ENCODE assay signal across 17 cellular contexts in genomic region chr3:23440416-23441294, GRCh38.
DNase-seq lines count a peak whose midpoint lies in the region; ATAC-seq and TF ChIP-seq lines count a peak whose summit lies in the region.
"Had no signal": no experiment of that assay in that cellular context is flagged by ENCODE, and none has a peak within 500 bp of the region (broad histone marks: within the 10 kb centered on the region; RNA-seq: fewer than 3 reads in every experiment).

No MANE protein-coding gene starts in this region.

- no peak for DNase-seq in CD8-positive, alpha-beta T cell
- DNase-seq in GM23338 (ENCODE audit: low spot score) (no peak), sciatic nerve (ENCODE audit: low spot score) (no peak), H7 (no peak), NCI-H2196 (lab: John Stamatoyannopoulos, UW; ENCODE audit: unreplicated experiment) (no peak)
- no peak for DNase-seq in activated T-helper 2 cell treated with anti-CD3 and anti-CD28 coated beads, Interferon-gamma antibody, Interleukin-2, Interleukin-4, amounts not matched to agents 10 μg/mL and 5 μg/mL and 100 μg/mL, durations not matched to agents 14 hours and 24 hours and 36 hours (ENCODE audit: low spot score)
- DNase-seq in natural killer cell treated with Interleukin-12 subunit alpha and Interleukin-12 subunit beta and Interleukin-15 and Interleukin-18, amount 100 ng/mL, for 72 hours (ENCODE audit: low spot score): no peak
- DNase-seq: activated CD4-positive, alpha-beta T cell treated with anti-CD3 and anti-CD28 coated beads for 4 hours; effector memory CD8-positive, alpha-beta T cell; NCI-H1436 treated with DMSO at 0.1 percent for 48 hours; NCI-H2171 treated with DMSO at 0.1 percent for 48 hours; PC-9; T-helper 9 cell; thyroid gland had no signal

- peak overlapping the region; percentile 43 for H3K4me3 Mint-ChIP-seq in CD8-positive, alpha-beta T cell
- no peak overlapping the region for H3K4me3 Mint-ChIP-seq in GM23338
- H3K4me3 Mint-ChIP-seq in activated T-helper 2 cell treated with anti-CD3 and anti-CD28 coated beads, Interferon-gamma antibody, Interleukin-2, Interleukin-4, amounts not matched to agents 10 μg/mL and 5 μg/mL and 100 μg/mL, durations not matched to agents 14 hours and 24 hours and 36 hours (ENCODE audit: low read depth): no peak overlapping the region
- peak overlapping the region; percentile 66 for H3K4me3 Mint-ChIP-seq in natural killer cell treated with Interleukin-12 subunit alpha and Interleukin-12 subunit beta and Interleukin-15 and Interleukin-18, amount 100 ng/mL, for 72 hours
- H3K4me3 Mint-ChIP-seq: effector memory CD8-positive, alpha-beta T cell; nephron had no signal

- no peak for TF ChIP-seq CTCF in CD8-positive, alpha-beta T cell (IDR thresholded peaks at IDR 0.05)
- no peak for TF ChIP-seq CTCF in GM23338 (conservative IDR thresholded peaks at IDR 0.05; ENCODE audit: low read depth in 2 of 2)

- H2AFZ ChIP-seq in GM23338: no peak overlapping the region
- H2AFZ ChIP-seq: PC-9 had no signal

- CTCF ChIA-PET in CD8-positive, alpha-beta T cell (lab: Charles Lee): no interaction called here

- H3K36me3 ChIP-seq in CD8-positive, alpha-beta T cell (ENCODE audit: insufficient read depth, low read length): no peaks in the 10 kb centered on the region
- H3K36me3 ChIP-seq in GM23338 (ENCODE audit: insufficient read depth) (no peaks in the 10 kb centered on the region), H7 (replicated peaks; ENCODE audit: control insufficient read depth, insufficient read depth, low read length) (no peaks in the 10 kb centered on the region)
- H3K36me3 ChIP-seq: ascending aorta, thyroid gland had no signal

- POLR2A ChIA-PET in CD8-positive, alpha-beta T cell (lab: Charles Lee): interaction anchor here (0.7 kb wide), 1 partner anchor 56 kb away, joined by 4 read pairs; no protein-coding TSS in a partner anchor

- ATAC-seq in CD8-positive, alpha-beta T cell: peak; percentile 29
- ATAC-seq in GM23338: no peak
- ATAC-seq in natural killer cell treated with Interleukin-12 subunit alpha and Interleukin-12 subunit beta and Interleukin-15 and Interleukin-18, amount 100 ng/mL, for 72 hours: peak; percentile 62 to 67
- ATAC-seq in sciatic nerve: no peak
- ATAC-seq in HG03457 (IDR thresholded peaks at IDR 0.05; ENCODE audit: unreplicated experiment): no peak
- ATAC-seq: effector memory CD8-positive, alpha-beta T cell had no signal

- no peak overlapping the region for H3K4me3 ChIP-seq in CD8-positive, alpha-beta T cell (ENCODE audit: low read depth, low read length)
- H3K4me3 ChIP-seq in GM23338 (no peak overlapping the region), H7 (ENCODE audit: insufficient read depth, low read depth, low read length) (no peak overlapping the region)
- H3K4me3 ChIP-seq: ascending aorta, PC-9, thyroid gland had no signal

- H3K9me2 ChIP-seq in GM23338 (ENCODE audit: insufficient read depth): peaks cover 18% of the 10 kb centered on the region; the same call in 1 of the 2 replicates

- H3K4me2 ChIP-seq in GM23338: no peak overlapping the region
- H3K4me2 ChIP-seq: PC-9 had no signal

- H3F3A ChIP-seq in GM23338 (replicated peaks; ENCODE audit: low read depth): no peaks in the 10 kb centered on the region

- no peaks in the 10 kb centered on the region for H3K9me3 Mint-ChIP-seq in CD8-positive, alpha-beta T cell
- H3K9me3 Mint-ChIP-seq in GM23338: no peaks in the 10 kb centered on the region
- H3K9me3 Mint-ChIP-seq in activated T-helper 2 cell treated with anti-CD3 and anti-CD28 coated beads, Interferon-gamma antibody, Interleukin-2, Interleukin-4, amounts not matched to agents 10 μg/mL and 5 μg/mL and 100 μg/mL, durations not matched to agents 14 hours and 24 hours and 36 hours: no peaks in the 10 kb centered on the region
- H3K9me3 Mint-ChIP-seq in natural killer cell treated with Interleukin-12 subunit alpha and Interleukin-12 subunit beta and Interleukin-15 and Interleukin-18, amount 100 ng/mL, for 72 hours: no peaks in the 10 kb centered on the region
- H3K9me3 Mint-ChIP-seq: nephron had no signal

- intact Hi-C loops in CD8-positive, alpha-beta T cell (cut with DNase I, micrococcal nuclease): loop anchor here in 1 of 2 experiments (10.0 kb wide), 1 partner anchor 236 kb away; the partner anchor contains the start of gene UBE2E2
- intact Hi-C loops in activated T-helper 2 cell treated with anti-CD3 and anti-CD28 coated beads, Interferon-gamma antibody, Interleukin-2, Interleukin-4, amounts not matched to agents 10 μg/mL and 5 μg/mL and 100 μg/mL, durations not matched to agents 14 hours and 24 hours and 36 hours (cut with micrococcal nuclease): loop anchor here (5.0 to 10.0 kb wide), 2 partner anchors 302 to 504 kb away; partner anchors contain the start of gene NR1D2
- intact Hi-C loops in sciatic nerve (cut with DNase I): no loop called here

- H3K36me3 Mint-ChIP-seq in CD8-positive, alpha-beta T cell: no peaks in the 10 kb centered on the region
- H3K36me3 Mint-ChIP-seq in GM23338 (ENCODE audit: low read depth): no peaks in the 10 kb centered on the region
- no peaks in the 10 kb centered on the region for H3K36me3 Mint-ChIP-seq in activated T-helper 2 cell treated with anti-CD3 and anti-CD28 coated beads, Interferon-gamma antibody, Interleukin-2, Interleukin-4, amounts not matched to agents 10 μg/mL and 5 μg/mL and 100 μg/mL, durations not matched to agents 14 hours and 24 hours and 36 hours (ENCODE audit: low read depth)
- H3K36me3 Mint-ChIP-seq in natural killer cell treated with Interleukin-12 subunit alpha and Interleukin-12 subunit beta and Interleukin-15 and Interleukin-18, amount 100 ng/mL, for 72 hours: no peaks in the 10 kb centered on the region

- H3K27me3 ChIP-seq in CD8-positive, alpha-beta T cell (ENCODE audit: insufficient read depth, low read length): no peaks in the 10 kb centered on the region
- H3K27me3 ChIP-seq in GM23338 (ENCODE audit: insufficient read depth) (no peaks in the 10 kb centered on the region), H7 (ENCODE audit: control insufficient read depth, insufficient read depth, low read length) (no peaks in the 10 kb centered on the region)
- H3K27me3 ChIP-seq: ascending aorta, thyroid gland had no signal

- no peaks in the 10 kb centered on the region for H3K9me3 ChIP-seq in CD8-positive, alpha-beta T cell (ENCODE audit: low read length)
- H3K9me3 ChIP-seq: ascending aorta, thyroid gland had no signal

- no peaks in the 10 kb centered on the region for H4K20me1 ChIP-seq in GM23338 (replicated peaks; ENCODE audit: insufficient read depth)

- peaks cover 33% of the 10 kb centered on the region for H3K79me2 ChIP-seq in GM23338 (replicated peaks; ENCODE audit: insufficient read depth)

- peaks cover 29% of the 10 kb centered on the region for H3K4me1 ChIP-seq in CD8-positive, alpha-beta T cell (ENCODE audit: insufficient read depth, low read length)
- peaks cover 28% of the 10 kb centered on the region for H3K4me1 ChIP-seq in GM23338 (ENCODE audit: insufficient read depth)
- H3K4me1 ChIP-seq: ascending aorta, thyroid gland had no signal

- H3K27me3 Mint-ChIP-seq in CD8-positive, alpha-beta T cell (ENCODE audit: low read depth): no peaks in the 10 kb centered on the region
- no peaks in the 10 kb centered on the region for H3K27me3 Mint-ChIP-seq in GM23338 (ENCODE audit: insufficient read depth, low read depth, poor library complexity)
- peaks cover 20% of the 10 kb centered on the region for H3K27me3 Mint-ChIP-seq in activated T-helper 2 cell treated with anti-CD3 and anti-CD28 coated beads, Interferon-gamma antibody, Interleukin-2, Interleukin-4, amounts not matched to agents 10 μg/mL and 5 μg/mL and 100 μg/mL, durations not matched to agents 14 hours and 24 hours and 36 hours (ENCODE audit: low read depth)
- no peaks in the 10 kb centered on the region for H3K27me3 Mint-ChIP-seq in natural killer cell treated with Interleukin-12 subunit alpha and Interleukin-12 subunit beta and Interleukin-15 and Interleukin-18, amount 100 ng/mL, for 72 hours

- no peak overlapping the region for H3K27ac ChIP-seq in CD8-positive, alpha-beta T cell (ENCODE audit: low read depth, low read length)
- H3K27ac ChIP-seq in GM23338 (ENCODE audit: low read depth): peak overlapping the region; percentile 48; the same call in 1 of the 2 replicates
- H3K27ac ChIP-seq: ascending aorta, PC-9, thyroid gland had no signal

- H3K4me1 Mint-ChIP-seq in CD8-positive, alpha-beta T cell (ENCODE audit: low read depth): peaks cover 37% of the 10 kb centered on the region
- H3K4me1 Mint-ChIP-seq in GM23338: peaks cover 47% of the 10 kb centered on the region
- H3K4me1 Mint-ChIP-seq in activated T-helper 2 cell treated with anti-CD3 and anti-CD28 coated beads, Interferon-gamma antibody, Interleukin-2, Interleukin-4, amounts not matched to agents 10 μg/mL and 5 μg/mL and 100 μg/mL, durations not matched to agents 14 hours and 24 hours and 36 hours (ENCODE audit: low read depth): peaks cover 33% of the 10 kb centered on the region
- peaks cover 31 to 44% of the 10 kb centered on the region in 2 donors for H3K4me1 Mint-ChIP-seq in natural killer cell treated with Interleukin-12 subunit alpha and Interleukin-12 subunit beta and Interleukin-15 and Interleukin-18, amount 100 ng/mL, for 72 hours (ENCODE audit: low read depth in 2 of 2)

- H3K27ac Mint-ChIP-seq in CD8-positive, alpha-beta T cell: peak overlapping the region; percentile 53
- H3K27ac Mint-ChIP-seq in GM23338: peak overlapping the region; percentile 48; the same call in 1 of the 2 replicates
- H3K27ac Mint-ChIP-seq in activated T-helper 2 cell treated with anti-CD3 and anti-CD28 coated beads, Interferon-gamma antibody, Interleukin-2, Interleukin-4, amounts not matched to agents 10 μg/mL and 5 μg/mL and 100 μg/mL, durations not matched to agents 14 hours and 24 hours and 36 hours: peak overlapping the region; percentile 30
- peak overlapping the region; percentile 81 to 83 for H3K27ac Mint-ChIP-seq in natural killer cell treated with Interleukin-12 subunit alpha and Interleukin-12 subunit beta and Interleukin-15 and Interleukin-18, amount 100 ng/mL, for 72 hours
- H3K27ac Mint-ChIP-seq: effector memory CD8-positive, alpha-beta T cell; nephron had no signal

TF ChIP-seq in GM23338, 12 proteins besides CTCF, POLR2A, EP300 and RAD21 (continues in another document):
- TF ChIP-seq ZNF331 (CRISPR knock-in tag; IDR thresholded peaks at IDR 0.05; ENCODE audit: low read depth) (no peak), EZH2 (IDR thresholded peaks at IDR 0.05; ENCODE audit: low read depth, unreplicated experiment) (no peak), POLR2AphosphoS5 (IDR thresholded peaks at IDR 0.05; ENCODE audit: low read depth) (no peak), ETS1 (IDR thresholded peaks at IDR 0.05) (no peak), ZNF114 (CRISPR knock-in tag; IDR thresholded peaks at IDR 0.05) (no peak)

Comparison
In these comparisons a context has a peak if more than half of its experiments do, and no peak if none do; other contexts are left out.
1. ATAC-seq: peak in CD8-positive, alpha-beta T cell (single experiment) and natural killer cell treated with Interleukin-12 subunit alpha and Interleukin-12 subunit beta and Interleukin-15 and Interleukin-18, amount 100 ng/mL, for 72 hours (2 of 2); none in GM23338 (single experiment), sciatic nerve (single experiment) and HG03457 (single experiment).
2. H3K27ac Mint-ChIP-seq: peak in every context shown above with its lines; median percentile 82 in natural killer cell treated with Interleukin-12 subunit alpha and Interleukin-12 subunit beta and Interleukin-15 and Interleukin-18, amount 100 ng/mL, for 72 hours; 53 in CD8-positive, alpha-beta T cell; 48 in GM23338; 30 in activated T-helper 2 cell treated with anti-CD3 and anti-CD28 coated beads, Interferon-gamma antibody, Interleukin-2, Interleukin-4, amounts not matched to agents 10 μg/mL and 5 μg/mL and 100 μg/mL, durations not matched to agents 14 hours and 24 hours and 36 hours.
3. H3K4me3 Mint-ChIP-seq: peak in CD8-positive, alpha-beta T cell (single experiment) and natural killer cell treated with Interleukin-12 subunit alpha and Interleukin-12 subunit beta and Interleukin-15 and Interleukin-18, amount 100 ng/mL, for 72 hours (single experiment); none in GM23338 (single experiment) and activated T-helper 2 cell treated with anti-CD3 and anti-CD28 coated beads, Interferon-gamma antibody, Interleukin-2, Interleukin-4, amounts not matched to agents 10 μg/mL and 5 μg/mL and 100 μg/mL, durations not matched to agents 14 hours and 24 hours and 36 hours (single experiment).